ENCODE assay signal across 21 cellular contexts in the genomic region with DNA sequence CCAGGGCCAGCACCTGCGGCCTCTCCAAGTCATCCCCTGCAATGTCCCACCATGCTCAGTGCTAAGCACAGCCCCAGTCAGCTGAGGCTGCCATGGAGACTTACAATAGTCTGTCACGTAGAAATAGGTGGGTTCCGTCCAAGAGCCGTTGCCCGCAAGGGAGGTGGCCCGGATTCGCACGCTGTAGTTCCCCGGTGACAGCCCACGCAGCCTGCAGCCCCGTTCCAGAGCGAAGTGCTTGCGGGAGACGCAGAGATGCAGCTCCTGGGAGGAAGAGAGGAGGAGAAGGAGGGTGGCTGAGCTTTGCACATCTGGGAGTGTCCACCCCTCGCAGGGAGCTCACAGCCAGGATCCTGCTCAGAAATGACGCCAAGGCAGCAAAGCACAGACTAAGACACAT.
"Had no signal": no experiment of that assay in that cellular context is flagged by ENCODE, and none has a peak within 500 bp of the region (broad histone marks: within the 10 kb centered on the region; RNA-seq: fewer than 3 reads in every experiment).

No MANE protein-coding gene starts in this region.

- H2AFZ ChIP-seq: hepatocyte had no signal

- DNase-seq: dermis blood vessel endothelial cell; dorsolateral prefrontal cortex; effector CD4-positive, alpha-beta T cell; effector memory CD4-positive, alpha-beta T cell; foreskin keratinocyte; heart left ventricle; hypothalamus; immature natural killer cell; islet precursor cell; kidney; kidney glomerular epithelial cell; left colon; left ventricle myocardium inferior; lower lobe of right lung; mesenchymal stem cell; midbrain had no signal

- H3K4me1 ChIP-seq: foreskin keratinocyte, gastroesophageal sphincter, lower lobe of right lung had no signal

- ATAC-seq: foreskin keratinocyte, gastroesophageal sphincter, heart left ventricle, left colon, left lobe of liver, lower lobe of right lung had no signal

- H3K4me3 ChIP-seq: coronary artery, dorsolateral prefrontal cortex, esophagus muscularis mucosa, gastroesophageal sphincter, heart left ventricle, hepatocyte, left ventricle myocardium inferior, lower lobe of right lung had no signal

- H3K27ac ChIP-seq: coronary artery, dorsolateral prefrontal cortex, esophagus muscularis mucosa, foreskin keratinocyte, gastroesophageal sphincter, heart left ventricle, hepatocyte, left ventricle myocardium inferior, lower lobe of right lung had no signal

- H3K27me3 ChIP-seq: dorsolateral prefrontal cortex, esophagus muscularis mucosa, foreskin keratinocyte, gastroesophageal sphincter, heart left ventricle, hepatocyte had no signal

- H3K4me2 ChIP-seq: hepatocyte had no signal

- H3K9me3 ChIP-seq: gastroesophageal sphincter, left ventricle myocardium inferior had no signal
